24 cellular contexts compared by ENCODE assay signal in the genomic region with DNA sequence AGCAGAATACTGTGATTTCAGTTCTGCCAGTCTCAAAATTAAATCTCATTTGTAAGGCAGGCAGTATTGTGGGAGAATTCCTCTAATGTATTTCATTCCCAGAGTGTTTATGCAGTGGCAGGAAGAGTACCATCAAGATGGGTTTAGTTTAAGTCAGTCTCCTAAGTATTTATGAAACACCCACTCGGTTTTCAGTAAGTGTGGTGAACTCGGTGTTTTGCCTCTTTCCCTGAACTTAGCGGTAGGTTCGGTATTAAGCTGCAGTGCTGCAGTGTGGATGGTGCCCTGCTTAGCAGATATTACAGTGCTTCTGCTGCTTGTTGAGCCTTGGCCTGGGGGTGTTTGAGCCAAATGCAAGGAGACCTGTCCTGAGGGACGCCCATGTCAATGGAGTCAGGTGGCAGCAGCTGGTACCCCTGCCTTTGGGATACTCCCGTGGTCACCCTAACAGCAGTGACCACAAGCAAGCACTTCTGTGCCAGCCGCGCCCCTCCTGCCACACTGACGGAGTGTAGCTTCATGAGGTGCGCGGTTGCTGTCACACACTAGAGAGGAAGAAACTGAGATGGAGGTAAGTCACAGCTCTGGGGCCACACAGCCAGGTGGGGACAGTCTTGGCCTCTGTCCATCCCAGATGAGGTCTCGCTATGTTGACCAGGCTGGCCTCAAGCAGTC. TPM values are rescaled to one million over a fixed set of nuclear protein-coding genes. Genes with fewer than 3 reads are reported as not detected.
DNase-seq lines count a peak whose midpoint lies in the region; ATAC-seq and TF ChIP-seq lines count a peak whose summit lies in the region.
"Had no signal": no experiment of that assay in that cellular context is flagged by ENCODE, and none has a peak within 500 bp of the region (broad histone marks: within the 10 kb centered on the region; RNA-seq: fewer than 3 reads in every experiment).

No MANE protein-coding gene starts in this region.

- H3K9me3 Mint-ChIP-seq in neural crest cell, result no peaks in the 10 kb centered on the region
- H3K9me3 Mint-ChIP-seq: CD4-positive, alpha-beta memory T cell had no signal

- peaks cover 10% of the 10 kb centered on the region for H3K4me1 Mint-ChIP-seq in T-helper 17 cell
- peaks cover 20% of the 10 kb centered on the region for H3K4me1 Mint-ChIP-seq in neural crest cell

- no peaks in the 10 kb centered on the region for H3K27me3 ChIP-seq in tibial nerve
- H3K27me3 ChIP-seq: MG63 had no signal

- H3K36me3 Mint-ChIP-seq in T-helper 17 cell (ENCODE audit: low read depth) (peaks cover 2% of the 10 kb centered on the region), neural crest cell (ENCODE audit: low read depth) (peaks cover 7% of the 10 kb centered on the region)

- peaks cover 4 to 47% (median 20%) of the 10 kb centered on the region in 4 donors for H3K4me1 ChIP-seq in tibial nerve

- H3K27ac ChIP-seq in cingulate gyrus (ENCODE audit: low read depth, low read length) (peak overlapping the region; percentile 3), tibial nerve (peak overlapping the region in 3 of 4 donors; percentile 23 to 96 (median 93))

- H3K9me3 ChIP-seq in T-helper 17 cell (ENCODE audit: control insufficient read depth, low read length, poor library complexity, severe bottlenecking) (no peaks in the 10 kb centered on the region), tibial nerve (no peaks in the 10 kb centered on the region)
- H3K9me3 ChIP-seq: A549, MG63 had no signal

- 85 to 89% methylated on average over 12 of the region's 12 CpGs for WGBS in tibial nerve, 2 donors

- no peak for TF ChIP-seq POLR2A in tibial nerve (IDR thresholded peaks at IDR 0.05)

- H3K27me3 Mint-ChIP-seq in T-helper 17 cell (no peaks in the 10 kb centered on the region), neural crest cell (ENCODE audit: low read depth) (no peaks in the 10 kb centered on the region)
- H3K27me3 Mint-ChIP-seq: CD4-positive, alpha-beta memory T cell had no signal

- H3K4me3 Mint-ChIP-seq in T-helper 17 cell, result no peak overlapping the region
- no peak overlapping the region for H3K4me3 Mint-ChIP-seq in neural crest cell
- H3K4me3 Mint-ChIP-seq: CD4-positive, alpha-beta memory T cell had no signal

- TF ChIP-seq EP300 in tibial nerve (IDR thresholded peaks at IDR 0.05), result no peak

- ATAC-seq in T-helper 17 cell, result no peak
- ATAC-seq: A549 had no signal

- DNase-seq in T-helper 17 cell, result no peak
- no peak for DNase-seq in neural crest cell (ENCODE audit: low read depth, low spot score)
- DNase-seq in tibial nerve (ENCODE audit: low spot score in 2 of 2), result no peak
- DNase-seq in DMS53 treated with DMSO at 0.1 percent for 48 hours (lab: John Stamatoyannopoulos, UW; ENCODE audit: unreplicated experiment), result no peak
- DNase-seq in kidney tubule cell (ENCODE audit: low spot score), result no peak
- no peak for DNase-seq in NCI-H146 (lab: John Stamatoyannopoulos, UW)
- DNase-seq: C1 segment of cervical spinal cord; CD4-positive, alpha-beta memory T cell; COR-L47; DMS79; EL; GDM1; HCEC 1CT; KBM-7; MG63; NCI-H1105 treated with DMSO at 0.1 percent for 48 hours; NCI-H2029; NCI-H446; NCI-H524 treated with DMSO at 0.1 percent for 48 hours; NCI-H82; RPMI8226; SHP77 treated with DMSO at 0.1 percent for 48 hours had no signal

- H3K4me3 ChIP-seq in tibial nerve, result no peak overlapping the region
- H3K4me3 ChIP-seq: A549, MG63 had no signal

- TF ChIP-seq CTCF in neural crest cell (conservative IDR thresholded peaks at IDR 0.05) (no peak), tibial nerve (IDR thresholded peaks at IDR 0.05) (no peak)

- peaks cover 0 to 53% (median 0%) of the 10 kb centered on the region in 3 donors for H3K36me3 ChIP-seq in tibial nerve

- H3K27ac Mint-ChIP-seq in T-helper 17 cell (peak overlapping the region; percentile 49), neural crest cell (ENCODE audit: unreplicated experiment) (peak overlapping the region; percentile 62)
- H3K27ac Mint-ChIP-seq: CD4-positive, alpha-beta memory T cell had no signal

RNA-seq across cellular contexts. Expression of gene COA8, which starts 15.8 kb away (rescaled TPM):
- 10 to 100 TPM; 18.3 to 19.4 TPM for total RNA-seq in T-helper 17 cell
- 33.7 and 37.2 TPM in 2 replicates for total RNA-seq in neural crest cell
- total RNA-seq in tibial nerve, result 10 to 100 TPM in 3 of 4 donors, 1 to 10 TPM in 1; 7.2 to 31.6 (median 12.3) TPM

RNA-seq across cellular contexts. Expression of gene BAG5, which starts 16.1 kb away (rescaled TPM):
- total RNA-seq in T-helper 17 cell, result 10 to 100 TPM; 28.5 to 32.9 TPM
- total RNA-seq in neural crest cell, result 32.1 and 33.5 TPM in 2 replicates
- total RNA-seq in tibial nerve, result 10 to 100 TPM; 26.1 to 36.5 (median 31.7) TPM

RNA-seq across cellular contexts. Expression of gene TRMT61A, which starts 49.5 kb away (rescaled TPM):
- total RNA-seq in T-helper 17 cell, result 1 to 10 TPM; 8.2 to 8.3 TPM
- total RNA-seq in neural crest cell, result 10.9 and 12.5 TPM in 2 replicates
- total RNA-seq in tibial nerve, result 10 to 100 TPM; 17.9 to 32.4 (median 22.4) TPM

RNA-seq across cellular contexts. Expression of gene KLC1, which starts 50.5 kb away (rescaled TPM):
- 100 to 1,000 TPM; 162 to 198 TPM for total RNA-seq in T-helper 17 cell
- total RNA-seq in neural crest cell, result 173 and 180 TPM in 2 replicates
- total RNA-seq in tibial nerve, result 100 to 1,000 TPM; 402 to 561 (median 495) TPM

RNA-seq across cellular contexts. Expression of gene CKB, which starts 55.9 kb away (rescaled TPM):
- total RNA-seq in T-helper 17 cell, result 1 to 10 TPM; 7.0 to 8.0 TPM
- 961 and 996 TPM in 2 replicates for total RNA-seq in neural crest cell
- 100 to 1,000 TPM in 3 of 4 donors, 10 to 100 TPM in 1; 75.6 to 249 (median 141) TPM for total RNA-seq in tibial nerve
